25 cellular contexts compared by ENCODE assay signal in genomic region chr4:77050962-77051361, GRCh38. TPM values are rescaled to one million over a fixed set of nuclear protein-coding genes. Genes with fewer than 3 reads are reported as not detected.
DNase-seq lines count a peak whose midpoint lies in the region; ATAC-seq and TF ChIP-seq lines count a peak whose summit lies in the region.
"Had no signal": no experiment of that assay in that cellular context is flagged by ENCODE, and none has a peak within 500 bp of the region (broad histone marks: within the 10 kb centered on the region; RNA-seq: fewer than 3 reads in every experiment).

No MANE protein-coding gene starts in this region.

- H3K4me2 ChIP-seq in PC-9 = no peak overlapping the region

- peak overlapping the region; percentile 12 for H3K27ac Mint-ChIP-seq in activated T-cell treated with anti-CD3 and anti-CD28 coated beads, Interleukin-2, amount 50 U/mL, for 24 hours
- H3K27ac Mint-ChIP-seq in activated T-helper 17 cell treated with anti-CD3 and anti-CD28 coated beads, Interleukin-2, amount 50 U/mL, for 72 hours = peak overlapping the region; percentile 23
- H3K27ac Mint-ChIP-seq in stimulated activated effector memory CD8-positive, alpha-beta T cell treated with anti-CD3 and anti-CD28 coated beads, Interleukin-12 subunit alpha, Interleukin-12 subunit beta, amount 100 ng/mL, for 72 hours = peak overlapping the region; percentile 17

- H3K9me3 ChIP-seq in PC-9 (ENCODE audit: insufficient read depth, low read depth) = no peaks in the 10 kb centered on the region

- no peaks in the 10 kb centered on the region for H4K20me1 ChIP-seq in PC-9 (ENCODE audit: insufficient read depth)

- no peaks in the 10 kb centered on the region for H3K27me3 Mint-ChIP-seq in activated T-cell treated with anti-CD3 and anti-CD28 coated beads, Interleukin-2, amount 50 U/mL, for 24 hours
- no peaks in the 10 kb centered on the region for H3K27me3 Mint-ChIP-seq in activated T-helper 17 cell treated with anti-CD3 and anti-CD28 coated beads, Interleukin-2, amount 50 U/mL, for 72 hours

- H3K27ac ChIP-seq in foreskin keratinocyte (peak overlapping the region; percentile 42), PC-9 (no peak overlapping the region)

- H3K36me3 ChIP-seq in PC-9 (ENCODE audit: low read depth) = no peaks in the 10 kb centered on the region

- intact Hi-C loops in PC-9 (cut with micrococcal nuclease; ENCODE audit: unreplicated experiment) = no loop called here

- ATAC-seq in activated T-helper 17 cell treated with anti-CD3 and anti-CD28 coated beads, Interleukin-2, amount 50 U/mL, for 72 hours (replicated peaks) = no peak
- ATAC-seq in foreskin keratinocyte = no peak
- no peak for ATAC-seq in stimulated activated effector memory CD8-positive, alpha-beta T cell treated with anti-CD3 and anti-CD28 coated beads, Interleukin-12 subunit alpha, Interleukin-12 subunit beta, amount 100 ng/mL, for 72 hours

- no peaks in the 10 kb centered on the region for H3K9me2 ChIP-seq in PC-9 (ENCODE audit: insufficient read depth)

- H3K4me1 Mint-ChIP-seq in activated T-cell treated with anti-CD3 and anti-CD28 coated beads, Interleukin-2, amount 50 U/mL, for 24 hours (ENCODE audit: low read depth) = no peaks in the 10 kb centered on the region
- no peaks in the 10 kb centered on the region for H3K4me1 Mint-ChIP-seq in activated T-helper 17 cell treated with anti-CD3 and anti-CD28 coated beads, Interleukin-2, amount 50 U/mL, for 72 hours
- H3K4me1 Mint-ChIP-seq in stimulated activated effector memory CD8-positive, alpha-beta T cell treated with anti-CD3 and anti-CD28 coated beads, Interleukin-12 subunit alpha, Interleukin-12 subunit beta, amount 100 ng/mL, for 72 hours = peaks cover 10% of the 10 kb centered on the region

- no peak overlapping the region for H3K4me3 Mint-ChIP-seq in activated T-cell treated with anti-CD3 and anti-CD28 coated beads, Interleukin-2, amount 50 U/mL, for 24 hours
- H3K4me3 Mint-ChIP-seq in activated T-helper 17 cell treated with anti-CD3 and anti-CD28 coated beads, Interleukin-2, amount 50 U/mL, for 72 hours = no peak overlapping the region
- H3K4me3 Mint-ChIP-seq in stimulated activated effector memory CD8-positive, alpha-beta T cell treated with anti-CD3 and anti-CD28 coated beads, Interleukin-12 subunit alpha, Interleukin-12 subunit beta, amount 100 ng/mL, for 72 hours = no peak overlapping the region

- no peak overlapping the region for H2AFZ ChIP-seq in PC-9

- POLR2A ChIA-PET in PC-9 (lab: Charles Lee; ENCODE audit: unreplicated experiment) = no interaction called here

- no peak overlapping the region for H3K4me3 ChIP-seq in PC-9

- H3K27me3 ChIP-seq in foreskin keratinocyte (no peaks in the 10 kb centered on the region), PC-9 (ENCODE audit: insufficient read depth, low read depth) (no peaks in the 10 kb centered on the region)

- H3K79me2 ChIP-seq in PC-9 (ENCODE audit: low read depth) = no peaks in the 10 kb centered on the region

- peaks cover 93% of the 10 kb centered on the region for H3K36me3 Mint-ChIP-seq in activated T-cell treated with anti-CD3 and anti-CD28 coated beads, Interleukin-2, amount 50 U/mL, for 24 hours (ENCODE audit: low read depth)
- H3K36me3 Mint-ChIP-seq in activated T-helper 17 cell treated with anti-CD3 and anti-CD28 coated beads, Interleukin-2, amount 50 U/mL, for 72 hours (ENCODE audit: low read depth) = peaks cover 100% of the 10 kb centered on the region
- peaks cover 100% of the 10 kb centered on the region for H3K36me3 Mint-ChIP-seq in stimulated activated effector memory CD8-positive, alpha-beta T cell treated with anti-CD3 and anti-CD28 coated beads, Interleukin-12 subunit alpha, Interleukin-12 subunit beta, amount 100 ng/mL, for 72 hours

- H3K4me1 ChIP-seq in foreskin keratinocyte (peaks cover 11% of the 10 kb centered on the region), PC-9 (replicated peaks; ENCODE audit: insufficient read depth) (no peaks in the 10 kb centered on the region)

- no TSS peak for BruUV-seq in PC-9 (replicated peaks; lab: Mats Ljungman, UMichigan)

- no peak for DNase-seq in activated T-cell treated with anti-CD3 and anti-CD28 coated beads, Interleukin-2, amount 50 U/mL, for 24 hours
- DNase-seq in activated T-cell treated with anti-CD3 and anti-CD28 coated beads, Interleukin-2, amount 50 U/mL, for 48 hours = no peak
- no peak for DNase-seq in foreskin keratinocyte
- no peak for DNase-seq in stimulated activated effector memory CD8-positive, alpha-beta T cell treated with anti-CD3 and anti-CD28 coated beads, Interleukin-12 subunit alpha, Interleukin-12 subunit beta, amount 100 ng/mL, for 72 hours (ENCODE audit: low spot score in 2 of 2)
- no peak for DNase-seq in NCI-H2196 treated with DMSO at 0.1 percent for 48 hours (lab: John Stamatoyannopoulos, UW; ENCODE audit: unreplicated experiment)
- no peak for DNase-seq in PC-9
- no peak for DNase-seq in occipital lobe (lab: John Stamatoyannopoulos, UW)
- DNase-seq: 8988T, ACHN, Calu3, DMS153, DND-41, H7, KBM-7, MV-4-11, NCI-H1105, NCI-H1436 treated with DMSO at 0.1 percent for 48 hours, NCI-H1930, NCI-H2107, NCI-H446, NCI-H524 treated with DMSO at 0.1 percent for 48 hours, NCI-H774, Right ventricle myocardium superior, RPMI8226 had no signal

- TF ChIP-seq CTCF in foreskin keratinocyte (conservative IDR thresholded peaks at IDR 0.05) = no peak
- TF ChIP-seq CTCF in PC-9 (conservative IDR thresholded peaks at IDR 0.05) = no peak

- CTCF ChIA-PET in PC-9 (lab: Charles Lee) = no interaction called here

- no peaks in the 10 kb centered on the region for H3F3A ChIP-seq in PC-9 (ENCODE audit: insufficient read depth, low read depth)

- no peaks in the 10 kb centered on the region for H3K9me3 Mint-ChIP-seq in activated T-cell treated with anti-CD3 and anti-CD28 coated beads, Interleukin-2, amount 50 U/mL, for 24 hours
- H3K9me3 Mint-ChIP-seq in activated T-helper 17 cell treated with anti-CD3 and anti-CD28 coated beads, Interleukin-2, amount 50 U/mL, for 72 hours = no peaks in the 10 kb centered on the region
- no peaks in the 10 kb centered on the region for H3K9me3 Mint-ChIP-seq in stimulated activated effector memory CD8-positive, alpha-beta T cell treated with anti-CD3 and anti-CD28 coated beads, Interleukin-12 subunit alpha, Interleukin-12 subunit beta, amount 100 ng/mL, for 72 hours

RNA-seq across cellular contexts. Expression of gene CCNI, which starts 24.8 kb away (rescaled TPM):
- 100 to 1,000 TPM; 182 to 306 TPM for total RNA-seq in activated T-helper 17 cell treated with anti-CD3 and anti-CD28 coated beads, Interleukin-2, amount 50 U/mL, for 72 hours
- 325 and 343 TPM in 2 replicates for total RNA-seq in foreskin keratinocyte
- polyA plus RNA-seq in foreskin keratinocyte = 169 and 201 TPM in 2 replicates
- 155 and 238 TPM in 2 replicates for total RNA-seq in PC-9 (2021)
- total RNA-seq in occipital lobe = 408 TPM
